In genomic region chr5:174323878-174324281, GRCh38 we compare ENCODE assay signal across 10 cellular contexts.
DNase-seq lines count a peak whose midpoint lies in the region; ATAC-seq and TF ChIP-seq lines count a peak whose summit lies in the region.
"Had no signal": no experiment of that assay in that cellular context is flagged by ENCODE, and none has a peak within 500 bp of the region (broad histone marks: within the 10 kb centered on the region; RNA-seq: fewer than 3 reads in every experiment).

No MANE protein-coding gene starts in this region.

- peaks cover 0 to 77% (median 11%) of the 10 kb centered on the region in 7 donors for H3K27me3 ChIP-seq in spleen (replicated peaks in 1 of 7)

- DNase-seq in activated CD4-positive, alpha-beta T cell treated with anti-CD3 and anti-CD28 coated beads for 36 hours, result peak; percentile 37
- no peak for DNase-seq in activated CD4-positive, alpha-beta T cell treated with anti-CD3 and anti-CD28 coated beads, Interleukin-2, amount 50 U/mL, for 48 hours
- DNase-seq in NCI-H460 (ENCODE audit: extremely low read depth, low read depth), result peak; percentile 56
- peak; percentile 84 for DNase-seq in ecto neural progenitor cell (ENCODE audit: low spot score)
- DNase-seq in spleen, result peak; percentile 61
- DNase-seq in HFFc6, result no peak
- no peak for DNase-seq in NCI-H2107 treated with DMSO at 0.1 percent for 48 hours (lab: John Stamatoyannopoulos, UW; ENCODE audit: unreplicated experiment)

- H3K36me3 ChIP-seq in HEK293 (ENCODE audit: control insufficient read depth in 2 of 2, insufficient read depth in 1 of 2, low read length in 2 of 2), result no peaks in the 10 kb centered on the region
- H3K36me3 ChIP-seq in spleen, result no peaks in the 10 kb centered on the region
- H3K36me3 ChIP-seq: thoracic aorta had no signal

- no peak overlapping the region for H3K27ac ChIP-seq in HEK293 (ENCODE audit: extremely low read depth, low read depth, low read length)
- no peak overlapping the region for H3K27ac ChIP-seq in spleen
- H3K27ac ChIP-seq: thoracic aorta had no signal

- TF ChIP-seq POLR2A in spleen (IDR thresholded peaks at IDR 0.05), result no peak

- no peak overlapping the region for H3K4me3 ChIP-seq in HEK293 (ENCODE audit: low read depth, low read length)
- no peak overlapping the region for H3K4me3 ChIP-seq in spleen
- H3K4me3 ChIP-seq: thoracic aorta had no signal

- 8 to 13% (median 9%) methylated on average over 4 of the region's 4 CpGs for WGBS in spleen, 5 donors

- CTCF ChIA-PET in activated CD4-positive, alpha-beta T cell treated with anti-CD3 and anti-CD28 coated beads for 36 hours (lab: Charles Lee), result interaction anchor here (1.0 to 2.5 kb wide), 2 partner anchors 12 to 15 kb away, joined by 6 to 12 read pairs; no protein-coding TSS in a partner anchor
- CTCF ChIA-PET in HEK293 (lab: Yijun Ruan, JAX), result interaction anchor here (1.1 to 2.7 kb wide), 7 partner anchors 10 to 471 kb away, joined by 3 to 10 read pairs (median 6); partner anchors contain the start of gene NSG2

- no peaks in the 10 kb centered on the region for H3K9me3 ChIP-seq in HEK293 (ENCODE audit: control insufficient read depth, insufficient read depth, low read depth, low read length)
- H3K9me3 ChIP-seq in spleen, result no peaks in the 10 kb centered on the region
- H3K9me3 ChIP-seq: thoracic aorta had no signal

- no peak for TF ChIP-seq CTCF in HEK293 (tag by site-specific recombination; IDR thresholded peaks at IDR 0.05)
- TF ChIP-seq CTCF in spleen (IDR thresholded peaks at IDR 0.05 in 8 of 11, conservative IDR thresholded peaks at IDR 0.05 in 3 of 11), result no peak
- TF ChIP-seq CTCF in HFFc6 (IDR thresholded peaks at IDR 0.05), result no peak

- H3K27ac Mint-ChIP-seq in activated CD4-positive, alpha-beta T cell treated with anti-CD3 and anti-CD28 coated beads for 36 hours, result no peak overlapping the region
- H3K27ac Mint-ChIP-seq in HFFc6, result no peak overlapping the region
- H3K27ac Mint-ChIP-seq: CD4-positive, CD25-positive, alpha-beta regulatory T cell had no signal

- ATAC-seq in activated CD4-positive, alpha-beta T cell treated with anti-CD3 and anti-CD28 coated beads for 36 hours, result peak; percentile 57

- no peak overlapping the region for H3K4me3 Mint-ChIP-seq in activated CD4-positive, alpha-beta T cell treated with anti-CD3 and anti-CD28 coated beads for 36 hours
- no peak overlapping the region for H3K4me3 Mint-ChIP-seq in HFFc6
- H3K4me3 Mint-ChIP-seq: CD4-positive, CD25-positive, alpha-beta regulatory T cell had no signal

- intact Hi-C loops in activated CD4-positive, alpha-beta T cell treated with anti-CD3 and anti-CD28 coated beads for 36 hours (cut with DNase I, micrococcal nuclease), result loop anchor here in 1 of 2 experiments (10.0 kb wide), 1 partner anchor 471 kb away; no protein-coding TSS in a partner anchor
- intact Hi-C loops in spleen (cut with DNase I; ENCODE audit: low total_unique reads), result no loop called here

- peaks cover 28% of the 10 kb centered on the region for H3K27me3 Mint-ChIP-seq in activated CD4-positive, alpha-beta T cell treated with anti-CD3 and anti-CD28 coated beads for 36 hours
- no peaks in the 10 kb centered on the region; the same call in none of the 2 replicates for H3K27me3 Mint-ChIP-seq in HFFc6 (ENCODE audit: insufficient read depth)
- H3K27me3 Mint-ChIP-seq: CD4-positive, CD25-positive, alpha-beta regulatory T cell had no signal

- H3K9me3 Mint-ChIP-seq in activated CD4-positive, alpha-beta T cell treated with anti-CD3 and anti-CD28 coated beads for 36 hours (ENCODE audit: low read depth), result no peaks in the 10 kb centered on the region
- H3K9me3 Mint-ChIP-seq in HFFc6, result peaks cover 2% of the 10 kb centered on the region; the same call in 1 of the 2 replicates

- POLR2A ChIA-PET in activated CD4-positive, alpha-beta T cell treated with anti-CD3 and anti-CD28 coated beads for 36 hours (lab: Charles Lee), result no interaction called here
- POLR2A ChIA-PET in HEK293 (lab: Yijun Ruan, JAX), result no interaction called here

- no peaks in the 10 kb centered on the region for H3K36me3 Mint-ChIP-seq in activated CD4-positive, alpha-beta T cell treated with anti-CD3 and anti-CD28 coated beads for 36 hours (ENCODE audit: low read depth)
- H3K36me3 Mint-ChIP-seq in HFFc6 (ENCODE audit: low read depth), result peaks cover 2% of the 10 kb centered on the region; the same call in 1 of the 2 replicates
- H3K36me3 Mint-ChIP-seq: CD4-positive, CD25-positive, alpha-beta regulatory T cell had no signal

- peaks cover 10% of the 10 kb centered on the region for H3K4me1 ChIP-seq in HEK293 (ENCODE audit: control insufficient read depth, insufficient read depth, low read length)
- no peaks in the 10 kb centered on the region for H3K4me1 ChIP-seq in spleen

- H3K4me1 Mint-ChIP-seq in activated CD4-positive, alpha-beta T cell treated with anti-CD3 and anti-CD28 coated beads for 36 hours, result no peaks in the 10 kb centered on the region
- H3K4me1 Mint-ChIP-seq in HFFc6 (ENCODE audit: low read depth), result peaks cover 4% of the 10 kb centered on the region; the same call in 1 of the 2 replicates
- H3K4me1 Mint-ChIP-seq: CD4-positive, CD25-positive, alpha-beta regulatory T cell had no signal

TF ChIP-seq in HEK293, 187 proteins besides CTCF, POLR2A, EP300 and RAD21 (continues in another document):
- 0 out of 2 replicates have a peak, but pooled peaks have one; percentile 10 for TF ChIP-seq ZFHX2 (tag by site-specific recombination; conservative IDR thresholded peaks at IDR 0.05)
- TF ChIP-seq GLIS1 (tag by site-specific recombination; IDR thresholded peaks at IDR 0.05), result peak; percentile 26; the same call in 1 of the 2 replicates
- peak; percentile 99 for TF ChIP-seq ZNF335 (tag by site-specific recombination; conservative IDR thresholded peaks at IDR 0.05)
- TF ChIP-seq FEZF1 (tag by site-specific recombination; IDR thresholded peaks at IDR 0.05), result peak; percentile 44; the same call in 1 of the 2 replicates
- TF ChIP-seq ZNF677 (tag by site-specific recombination; IDR thresholded peaks at IDR 0.05), result no peak
- peak; percentile 65 for TF ChIP-seq ZNF366 (tag by site-specific recombination; conservative IDR thresholded peaks at IDR 0.05)
- TF ChIP-seq ZNF629 (tag by site-specific recombination; IDR thresholded peaks at IDR 0.05), result peak; percentile 95
- peak; percentile 99 for TF ChIP-seq SCRT1 (tag by site-specific recombination; IDR thresholded peaks at IDR 0.05; ENCODE audit: borderline replicate concordance)
- no peak for TF ChIP-seq ZNF274 (IDR thresholded peaks at IDR 0.05; ENCODE audit: low read length)
- TF ChIP-seq ZNF274 (tag by site-specific recombination; IDR thresholded peaks at IDR 0.05; ENCODE audit: borderline replicate concordance), result no peak
- TF ChIP-seq ZBTB20 (tag by site-specific recombination; IDR thresholded peaks at IDR 0.05), result peak; percentile 12; the same call in 1 of the 2 replicates
- TF ChIP-seq, protein P1, sequence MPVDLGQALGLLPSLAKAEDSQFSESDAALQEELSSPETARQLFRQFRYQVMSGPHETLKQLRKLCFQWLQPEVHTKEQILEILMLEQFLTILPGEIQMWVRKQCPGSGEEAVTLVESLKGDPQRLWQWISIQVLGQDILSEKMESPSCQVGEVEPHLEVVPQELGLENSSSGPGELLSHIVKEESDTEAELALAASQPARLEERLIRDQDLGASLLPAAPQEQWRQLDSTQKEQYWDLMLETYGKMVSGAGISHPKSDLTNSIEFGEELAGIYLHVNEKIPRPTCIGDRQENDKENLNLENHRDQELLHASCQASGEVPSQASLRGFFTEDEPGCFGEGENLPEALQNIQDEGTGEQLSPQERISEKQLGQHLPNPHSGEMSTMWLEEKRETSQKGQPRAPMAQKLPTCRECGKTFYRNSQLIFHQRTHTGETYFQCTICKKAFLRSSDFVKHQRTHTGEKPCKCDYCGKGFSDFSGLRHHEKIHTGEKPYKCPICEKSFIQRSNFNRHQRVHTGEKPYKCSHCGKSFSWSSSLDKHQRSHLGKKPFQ (tag by site-specific recombination; IDR thresholded peaks at IDR 0.05), result no peak
- peak; percentile 73; the same call in 1 of the 2 replicates for TF ChIP-seq ZNF561 (tag by site-specific recombination; IDR thresholded peaks at IDR 0.05; ENCODE audit: borderline replicate concordance)
- 0 out of 2 replicates have a peak, but pooled peaks have one; percentile 15 for TF ChIP-seq SP2 (tag by site-specific recombination; IDR thresholded peaks at IDR 0.05)
- TF ChIP-seq, protein P2, sequence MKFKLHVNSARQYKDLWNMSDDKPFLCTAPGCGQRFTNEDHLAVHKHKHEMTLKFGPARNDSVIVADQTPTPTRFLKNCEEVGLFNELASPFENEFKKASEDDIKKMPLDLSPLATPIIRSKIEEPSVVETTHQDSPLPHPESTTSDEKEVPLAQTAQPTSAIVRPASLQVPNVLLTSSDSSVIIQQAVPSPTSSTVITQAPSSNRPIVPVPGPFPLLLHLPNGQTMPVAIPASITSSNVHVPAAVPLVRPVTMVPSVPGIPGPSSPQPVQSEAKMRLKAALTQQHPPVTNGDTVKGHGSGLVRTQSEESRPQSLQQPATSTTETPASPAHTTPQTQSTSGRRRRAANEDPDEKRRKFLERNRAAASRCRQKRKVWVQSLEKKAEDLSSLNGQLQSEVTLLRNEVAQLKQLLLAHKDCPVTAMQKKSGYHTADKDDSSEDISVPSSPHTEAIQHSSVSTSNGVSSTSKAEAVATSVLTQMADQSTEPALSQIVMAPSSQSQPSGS (tag by site-specific recombination; IDR thresholded peaks at IDR 0.05; ENCODE audit: low read depth), result peak; percentile 91
- peak; percentile 100 for TF ChIP-seq SCRT2 (tag by site-specific recombination; IDR thresholded peaks at IDR 0.05)
- TF ChIP-seq, protein P3, sequence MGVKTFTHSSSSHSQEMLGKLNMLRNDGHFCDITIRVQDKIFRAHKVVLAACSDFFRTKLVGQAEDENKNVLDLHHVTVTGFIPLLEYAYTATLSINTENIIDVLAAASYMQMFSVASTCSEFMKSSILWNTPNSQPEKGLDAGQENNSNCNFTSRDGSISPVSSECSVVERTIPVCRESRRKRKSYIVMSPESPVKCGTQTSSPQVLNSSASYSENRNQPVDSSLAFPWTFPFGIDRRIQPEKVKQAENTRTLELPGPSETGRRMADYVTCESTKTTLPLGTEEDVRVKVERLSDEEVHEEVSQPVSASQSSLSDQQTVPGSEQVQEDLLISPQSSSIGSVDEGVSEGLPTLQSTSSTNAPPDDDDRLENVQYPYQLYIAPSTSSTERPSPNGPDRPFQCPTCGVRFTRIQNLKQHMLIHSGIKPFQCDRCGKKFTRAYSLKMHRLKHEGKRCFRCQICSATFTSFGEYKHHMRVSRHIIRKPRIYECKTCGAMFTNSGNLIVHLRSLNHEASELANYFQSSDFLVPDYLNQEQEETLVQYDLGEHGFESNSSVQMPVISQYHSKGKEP (tag by site-specific recombination; IDR thresholded peaks at IDR 0.05), result peak; percentile 31; the same call in 1 of the 2 replicates
- TF ChIP-seq SP7 (tag by site-specific recombination; IDR thresholded peaks at IDR 0.05), result 0 out of 2 replicates have a peak, but pooled peaks have one; percentile 21
- TF ChIP-seq ZBTB21 (tag by site-specific recombination; IDR thresholded peaks at IDR 0.05), result peak; percentile 92

Comparison
In these comparisons a context has a peak if more than half of its experiments do, and no peak if none do; other contexts are left out.
1. DNase-seq: peak in activated CD4-positive, alpha-beta T cell treated with anti-CD3 and anti-CD28 coated beads for 36 hours (single experiment), NCI-H460 (single experiment), ecto neural progenitor cell (single experiment) and spleen (single experiment); none in activated CD4-positive, alpha-beta T cell treated with anti-CD3 and anti-CD28 coated beads, Interleukin-2, amount 50 U/mL, for 48 hours (0 of 2), HFFc6 (single experiment) and NCI-H2107 treated with DMSO at 0.1 percent for 48 hours (single experiment).